In the genomic region with DNA sequence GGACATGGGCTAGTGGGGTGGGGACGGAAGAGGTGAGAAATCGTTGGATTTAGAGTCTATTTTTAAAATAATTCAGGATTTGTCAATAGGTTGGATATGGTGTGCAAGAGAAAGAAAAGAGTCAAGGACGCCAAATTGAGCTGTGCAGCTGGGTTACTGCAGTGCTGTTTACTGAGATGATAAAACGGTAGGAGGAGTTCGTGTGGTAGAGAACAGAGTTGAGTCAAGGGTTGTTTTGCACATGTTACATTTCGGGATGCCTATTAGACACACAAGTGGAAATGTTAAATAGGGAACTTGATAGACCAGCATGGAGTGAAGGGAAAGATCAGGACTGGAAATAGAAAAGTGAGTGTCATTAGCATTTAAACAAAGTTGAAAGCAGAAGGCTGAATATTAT, we compare ENCODE assay signal across 21 cellular contexts. TPM values are rescaled to one million over a fixed set of nuclear protein-coding genes. Genes with fewer than 3 reads are reported as not detected.
DNase-seq lines count a peak whose midpoint lies in the region; ATAC-seq lines count a peak whose summit lies in the region.
"Had no signal": no experiment of that assay in that cellular context is flagged by ENCODE, and none has a peak within 500 bp of the region (broad histone marks: within the 10 kb centered on the region; RNA-seq: fewer than 3 reads in every experiment).

No MANE protein-coding gene starts in this region.

- DNase-seq in left ventricle myocardium superior (no peak), Right ventricle myocardium superior (no peak), NCI-H748 (lab: John Stamatoyannopoulos, UW; ENCODE audit: unreplicated experiment) (peak; percentile 56), left lobe of liver (ENCODE audit: low spot score) (no peak), NCI-H82 (lab: John Stamatoyannopoulos, UW) (no peak), DMS79 (lab: John Stamatoyannopoulos, UW) (no peak)
- no peak for DNase-seq in effector CD4-positive, alpha-beta T cell
- DNase-seq in stimulated activated naive CD8-positive, alpha-beta T cell treated with anti-CD3 and anti-CD28 coated beads, Interleukin-15, amount 100 ng/mL, for 72 hours, result no peak
- DNase-seq: activated CD4-positive, alpha-beta T cell treated with anti-CD3 and anti-CD28 coated beads for 36 hours; activated CD8-positive, alpha-beta T cell treated with anti-CD3 and anti-CD28 coated beads for 36 hours; activated naive CD4-positive, alpha-beta T cell treated with anti-CD3 and anti-CD28 coated beads, Interleukin-2, amount 50 U/mL, for 16 hours; CD8-positive, alpha-beta T cell; NCI-H2171; NCI-H526; stimulated activated naive B cell treated with anti-CD40 and anti-IgM and Interleukin-4, amounts not matched to agents 10 μg/mL and 1 μg/mL and 100 μg/mL, for 72 hours; T-helper 9 cell; testis had no signal

- no peak overlapping the region for H3K4me3 Mint-ChIP-seq in stimulated activated naive CD8-positive, alpha-beta T cell treated with anti-CD3 and anti-CD28 coated beads, Interleukin-15, amount 100 ng/mL, for 72 hours
- H3K4me3 Mint-ChIP-seq: activated CD4-positive, alpha-beta T cell treated with anti-CD3 and anti-CD28 coated beads for 36 hours; activated CD8-positive, alpha-beta T cell treated with anti-CD3 and anti-CD28 coated beads for 36 hours; activated T-helper 17 cell treated with anti-CD3 and anti-CD28 coated beads, Interleukin-2, amount 50 U/mL, for 72 hours; B cell; CD8-positive, alpha-beta T cell; IgD-negative memory B cell; nephron; stimulated activated naive B cell treated with anti-CD40 and anti-IgM and Interleukin-4, amounts not matched to agents 10 μg/mL and 1 μg/mL and 100 μg/mL, for 72 hours had no signal

- H3K27me3 Mint-ChIP-seq in stimulated activated naive CD8-positive, alpha-beta T cell treated with anti-CD3 and anti-CD28 coated beads, Interleukin-15, amount 100 ng/mL, for 72 hours, result no peaks in the 10 kb centered on the region
- H3K27me3 Mint-ChIP-seq: activated CD4-positive, alpha-beta T cell treated with anti-CD3 and anti-CD28 coated beads for 36 hours; activated CD8-positive, alpha-beta T cell treated with anti-CD3 and anti-CD28 coated beads for 36 hours; activated T-helper 17 cell treated with anti-CD3 and anti-CD28 coated beads, Interleukin-2, amount 50 U/mL, for 72 hours; B cell; IgD-negative memory B cell; stimulated activated naive B cell treated with anti-CD40 and anti-IgM and Interleukin-4, amounts not matched to agents 10 μg/mL and 1 μg/mL and 100 μg/mL, for 72 hours had no signal

- peaks cover 6 to 17% of the 10 kb centered on the region in 2 donors for H3K9me3 Mint-ChIP-seq in stimulated activated naive CD8-positive, alpha-beta T cell treated with anti-CD3 and anti-CD28 coated beads, Interleukin-15, amount 100 ng/mL, for 72 hours
- H3K9me3 Mint-ChIP-seq: nephron had no signal

- intact Hi-C loops in left ventricle myocardium superior (cut with micrococcal nuclease), result no loop called here
- intact Hi-C loops in Right ventricle myocardium superior (cut with DNase I), result no loop called here

- H3K27ac Mint-ChIP-seq in stimulated activated naive CD8-positive, alpha-beta T cell treated with anti-CD3 and anti-CD28 coated beads, Interleukin-15, amount 100 ng/mL, for 72 hours, result no peak overlapping the region
- H3K27ac Mint-ChIP-seq: activated CD4-positive, alpha-beta T cell treated with anti-CD3 and anti-CD28 coated beads for 36 hours; activated CD8-positive, alpha-beta T cell treated with anti-CD3 and anti-CD28 coated beads for 36 hours; activated T-helper 17 cell treated with anti-CD3 and anti-CD28 coated beads, Interleukin-2, amount 50 U/mL, for 72 hours; B cell; CD8-positive, alpha-beta T cell; IgD-negative memory B cell; nephron; stimulated activated naive B cell treated with anti-CD40 and anti-IgM and Interleukin-4, amounts not matched to agents 10 μg/mL and 1 μg/mL and 100 μg/mL, for 72 hours had no signal

- ATAC-seq in left ventricle myocardium superior, result peak; percentile 31
- ATAC-seq in Right ventricle myocardium superior (ENCODE audit: poor library complexity), result no peak
- ATAC-seq in left lobe of liver, result peak; percentile 65
- ATAC-seq in stimulated activated naive CD8-positive, alpha-beta T cell treated with anti-CD3 and anti-CD28 coated beads, Interleukin-15, amount 100 ng/mL, for 72 hours, result no peak
- ATAC-seq: activated CD4-positive, alpha-beta T cell treated with anti-CD3 and anti-CD28 coated beads for 36 hours; activated CD8-positive, alpha-beta T cell treated with anti-CD3 and anti-CD28 coated beads for 36 hours; activated T-helper 17 cell treated with anti-CD3 and anti-CD28 coated beads, Interleukin-2, amount 50 U/mL, for 72 hours; CD8-positive, alpha-beta T cell; stimulated activated naive B cell treated with anti-CD40 and anti-IgM and Interleukin-4, amounts not matched to agents 10 μg/mL and 1 μg/mL and 100 μg/mL, for 72 hours had no signal

- no peaks in the 10 kb centered on the region for H3K4me1 Mint-ChIP-seq in stimulated activated naive CD8-positive, alpha-beta T cell treated with anti-CD3 and anti-CD28 coated beads, Interleukin-15, amount 100 ng/mL, for 72 hours
- H3K4me1 Mint-ChIP-seq: activated CD4-positive, alpha-beta T cell treated with anti-CD3 and anti-CD28 coated beads for 36 hours; activated T-helper 17 cell treated with anti-CD3 and anti-CD28 coated beads, Interleukin-2, amount 50 U/mL, for 72 hours; B cell; stimulated activated naive B cell treated with anti-CD40 and anti-IgM and Interleukin-4, amounts not matched to agents 10 μg/mL and 1 μg/mL and 100 μg/mL, for 72 hours had no signal

RNA-seq across cellular contexts. Expression of gene GPR75, which starts 30.5 kb away (rescaled TPM):
- total RNA-seq in left ventricle myocardium superior (0.50 TPM), Right ventricle myocardium superior (0.86 TPM), left lobe of liver (1.6 TPM)

RNA-seq across cellular contexts. Expression of gene ERLEC1, which starts 42.4 kb away (rescaled TPM):
- total RNA-seq in left ventricle myocardium superior, result 35.5 TPM
- total RNA-seq in Right ventricle myocardium superior, result 32.3 TPM
- total RNA-seq in left lobe of liver, result 19.0 TPM

RNA-seq across cellular contexts. Expression of gene ASB3, which starts 42.5 kb away (rescaled TPM):
- total RNA-seq in left ventricle myocardium superior (11.7 TPM), Right ventricle myocardium superior (9.8 TPM), left lobe of liver (5.2 TPM)

Comparison
In these comparisons a context has a peak if more than half of its experiments do, and no peak if none do; other contexts are left out.
1. ATAC-seq: peak in left ventricle myocardium superior (single experiment) and left lobe of liver (single experiment); none in Right ventricle myocardium superior (single experiment) and stimulated activated naive CD8-positive, alpha-beta T cell treated with anti-CD3 and anti-CD28 coated beads, Interleukin-15, amount 100 ng/mL, for 72 hours (single experiment).